20 cellular contexts compared by ENCODE assay signal in genomic region chr2:177881001-177881748, GRCh38.
DNase-seq lines count a peak whose midpoint lies in the region; ATAC-seq and TF ChIP-seq lines count a peak whose summit lies in the region.
"Had no signal": no experiment of that assay in that cellular context is flagged by ENCODE, and none has a peak within 500 bp of the region (broad histone marks: within the 10 kb centered on the region; RNA-seq: fewer than 3 reads in every experiment).

No MANE protein-coding gene starts in this region.

- no peaks in the 10 kb centered on the region for H3K9me3 Mint-ChIP-seq in activated naive CD4-positive, alpha-beta T cell treated with anti-CD3 and anti-CD28 coated beads, Interleukin-2, amount 10 ng/mL, durations not matched to agents 7 days and 5 days
- H3K9me3 Mint-ChIP-seq in mesothelial cell of epicardium: peaks cover 10% of the 10 kb centered on the region

- H3K27ac Mint-ChIP-seq in activated naive CD4-positive, alpha-beta T cell treated with anti-CD3 and anti-CD28 coated beads, Interleukin-2, amount 10 ng/mL, durations not matched to agents 7 days and 5 days: no peak overlapping the region
- no peak overlapping the region for H3K27ac Mint-ChIP-seq in mesothelial cell of epicardium
- H3K27ac Mint-ChIP-seq: CD14-positive monocyte, IgD-negative memory B cell had no signal

- no peaks in the 10 kb centered on the region for H3K9me3 ChIP-seq in hepatocyte (ENCODE audit: low read depth)
- H3K9me3 ChIP-seq: HAP-1 had no signal

- H3K36me3 ChIP-seq in hepatocyte (replicated peaks; ENCODE audit: insufficient read depth, low read depth): no peaks in the 10 kb centered on the region
- H3K36me3 ChIP-seq: HAP-1 had no signal

- 81% methylated on average over 2 of the region's 2 CpGs for WGBS in hepatocyte (ENCODE audit: low lambda C conversion rate, missing lambda C conversion rate)

- H3K9me2 ChIP-seq in hepatocyte (replicated peaks; ENCODE audit: insufficient read depth): no peaks in the 10 kb centered on the region

- H3K79me2 ChIP-seq in hepatocyte: no peaks in the 10 kb centered on the region

- peak; percentile 52 for DNase-seq in HT1080 (ENCODE audit: low read depth)
- DNase-seq in RPMI8226: peak; percentile 28
- no peak for DNase-seq in hepatocyte (ENCODE audit: low spot score)
- DNase-seq in renal cortical epithelial cell (ENCODE audit: low read depth): peak; percentile 6
- DNase-seq in SW 1271 (lab: John Stamatoyannopoulos, UW): no peak
- no peak for DNase-seq in activated naive CD4-positive, alpha-beta T cell treated with anti-CD3 and anti-CD28 coated beads, Interleukin-2, amount 10 ng/mL, durations not matched to agents 7 days and 5 days
- no peak for DNase-seq in mesothelial cell of epicardium (ENCODE audit: low spot score in 2 of 2, unreplicated experiment in 2 of 2)
- DNase-seq: ACHN, AML-193, DMS79 treated with DMSO at 0.1 percent for 48 hours, Kasumi-1, NCI-H1105 treated with DMSO at 0.1 percent for 48 hours, NCI-H1694, NCI-H510A treated with DMSO at 0.1 percent for 48 hours, NCI-H774 had no signal

- H3K4me1 Mint-ChIP-seq in activated naive CD4-positive, alpha-beta T cell treated with anti-CD3 and anti-CD28 coated beads, Interleukin-2, amount 10 ng/mL, durations not matched to agents 7 days and 5 days: no peaks in the 10 kb centered on the region
- H3K4me1 Mint-ChIP-seq in mesothelial cell of epicardium: peaks cover 8% of the 10 kb centered on the region
- H3K4me1 Mint-ChIP-seq: CD14-positive monocyte, IgD-negative memory B cell had no signal

- no peaks in the 10 kb centered on the region for H3K4me1 ChIP-seq in hepatocyte (ENCODE audit: insufficient read depth)
- H3K4me1 ChIP-seq: HAP-1 had no signal

- no peak overlapping the region for H3K4me2 ChIP-seq in hepatocyte

- no peaks in the 10 kb centered on the region for H3K36me3 Mint-ChIP-seq in activated naive CD4-positive, alpha-beta T cell treated with anti-CD3 and anti-CD28 coated beads, Interleukin-2, amount 10 ng/mL, durations not matched to agents 7 days and 5 days
- no peaks in the 10 kb centered on the region for H3K36me3 Mint-ChIP-seq in mesothelial cell of epicardium
- H3K36me3 Mint-ChIP-seq: CD14-positive monocyte, IgD-negative memory B cell had no signal

- no peak overlapping the region for H3K4me3 ChIP-seq in hepatocyte
- H3K4me3 ChIP-seq: HAP-1 had no signal

- no peak for TF ChIP-seq CTCF in hepatocyte (IDR thresholded peaks at IDR 0.05; ENCODE audit: poor library complexity)
- no peak for TF ChIP-seq CTCF in mesothelial cell of epicardium (IDR thresholded peaks at IDR 0.05; ENCODE audit: unreplicated experiment)

- peak overlapping the region; percentile 46 for H3K27ac ChIP-seq in hepatocyte
- H3K27ac ChIP-seq: HL-60 had no signal

- ATAC-seq in GM21576 (IDR thresholded peaks at IDR 0.05; ENCODE audit: unreplicated experiment): no peak

- CTCF ChIA-PET in activated naive CD4-positive, alpha-beta T cell treated with anti-CD3 and anti-CD28 coated beads, Interleukin-2, amount 10 ng/mL, durations not matched to agents 7 days and 5 days (lab: Charles Lee): no interaction called here

- no peak overlapping the region for H2AFZ ChIP-seq in hepatocyte

- H3K4me3 Mint-ChIP-seq in activated naive CD4-positive, alpha-beta T cell treated with anti-CD3 and anti-CD28 coated beads, Interleukin-2, amount 10 ng/mL, durations not matched to agents 7 days and 5 days: no peak overlapping the region
- H3K4me3 Mint-ChIP-seq in mesothelial cell of epicardium: no peak overlapping the region
- H3K4me3 Mint-ChIP-seq: CD14-positive monocyte, IgD-negative memory B cell had no signal

- no peaks in the 10 kb centered on the region for H3K27me3 Mint-ChIP-seq in activated naive CD4-positive, alpha-beta T cell treated with anti-CD3 and anti-CD28 coated beads, Interleukin-2, amount 10 ng/mL, durations not matched to agents 7 days and 5 days
- H3K27me3 Mint-ChIP-seq in mesothelial cell of epicardium (ENCODE audit: low read depth): no peaks in the 10 kb centered on the region

- H4K20me1 ChIP-seq in hepatocyte (ENCODE audit: insufficient read depth, poor library complexity, severe bottlenecking): no peaks in the 10 kb centered on the region

- no peaks in the 10 kb centered on the region for H3K27me3 ChIP-seq in hepatocyte

Comparison
In these comparisons a context has a peak if more than half of its experiments do, and no peak if none do; other contexts are left out.
1. DNase-seq: peak in HT1080 (single experiment), RPMI8226 (single experiment) and renal cortical epithelial cell (single experiment); none in hepatocyte (single experiment), SW 1271 (0 of 2), activated naive CD4-positive, alpha-beta T cell treated with anti-CD3 and anti-CD28 coated beads, Interleukin-2, amount 10 ng/mL, durations not matched to agents 7 days and 5 days (single experiment) and mesothelial cell of epicardium (0 of 2).